18 cellular contexts compared by ENCODE assay signal in genomic region chr9:89304479-89305188, GRCh38. TPM values are rescaled to one million over a fixed set of nuclear protein-coding genes. Genes with fewer than 3 reads are reported as not detected.
DNase-seq lines count a peak whose midpoint lies in the region; ATAC-seq and TF ChIP-seq lines count a peak whose summit lies in the region.
"Had no signal": no experiment of that assay in that cellular context is flagged by ENCODE, and none has a peak within 500 bp of the region (broad histone marks: within the 10 kb centered on the region; RNA-seq: fewer than 3 reads in every experiment).

No MANE protein-coding gene starts in this region.

- peaks cover 18% of the 10 kb centered on the region for H3K4me1 Mint-ChIP-seq in nephron progenitor cell
- H3K4me1 Mint-ChIP-seq: natural killer cell had no signal

- H3K9me3 ChIP-seq in testis, result no peaks in the 10 kb centered on the region
- H3K9me3 ChIP-seq: transverse colon had no signal

- H3K27me3 ChIP-seq in testis, result no peaks in the 10 kb centered on the region
- H3K27me3 ChIP-seq: transverse colon had no signal

- H3K36me3 ChIP-seq in testis (ENCODE audit: low read depth, missing control alignments), result no peaks in the 10 kb centered on the region
- H3K36me3 ChIP-seq: transverse colon had no signal

- no peak for TF ChIP-seq POLR2A in testis (IDR thresholded peaks at IDR 0.05)

- H3K4me1 ChIP-seq in testis, result no peaks in the 10 kb centered on the region

- ATAC-seq in GM19438 (IDR thresholded peaks at IDR 0.05; ENCODE audit: low read depth, unreplicated experiment) (peak; percentile 71), HG02970 (IDR thresholded peaks at IDR 0.05; ENCODE audit: low FRiP score, unreplicated experiment) (no peak)
- ATAC-seq: activated T-cell treated with anti-CD3 and anti-CD28 coated beads, Interleukin-2, amount 50 U/mL, for 72 hours had no signal

- H3K27ac ChIP-seq in testis, result no peak overlapping the region
- H3K27ac ChIP-seq: GM23248, transverse colon had no signal

- in situ Hi-C loops in KBM-7 (cut with MboI; ENCODE audit: low pct_unique_long_range_greater_than_20kb, low sequenced_read_pairs), result no loop called here

- intact Hi-C loops in testis (cut with DNase I; ENCODE audit: low total_unique reads), result no loop called here

- H3K27me3 Mint-ChIP-seq in nephron progenitor cell (ENCODE audit: low read depth, poor library complexity), result no peaks in the 10 kb centered on the region

- H3K36me3 Mint-ChIP-seq in nephron progenitor cell (ENCODE audit: low read depth), result peaks cover 36% of the 10 kb centered on the region
- H3K36me3 Mint-ChIP-seq: natural killer cell had no signal

- no peak overlapping the region for H3K4me3 ChIP-seq in testis
- H3K4me3 ChIP-seq: GM23248, transverse colon had no signal

- WGBS in testis, 2 donors, result 88% methylated on average over 7 of the region's 7 CpGs

- H3K9me3 Mint-ChIP-seq in nephron progenitor cell, result peaks cover 15% of the 10 kb centered on the region
- H3K9me3 Mint-ChIP-seq: activated T-cell treated with anti-CD3 and anti-CD28 coated beads, Interleukin-2, amount 50 U/mL, for 72 hours; CD14-positive monocyte; natural killer cell had no signal

- TF ChIP-seq CTCF in nephron progenitor cell (IDR thresholded peaks at IDR 0.05) (no peak), testis (IDR thresholded peaks at IDR 0.05) (no peak)

- H3K4me3 Mint-ChIP-seq in nephron progenitor cell, result no peak overlapping the region
- H3K4me3 Mint-ChIP-seq: activated T-cell treated with anti-CD3 and anti-CD28 coated beads, Interleukin-2, amount 50 U/mL, for 72 hours; CD14-positive monocyte; natural killer cell had no signal

- H3K27ac Mint-ChIP-seq in nephron progenitor cell, result no peak overlapping the region
- H3K27ac Mint-ChIP-seq: CD14-positive monocyte, natural killer cell had no signal

- DNase-seq in KBM-7 (peak; percentile 44), SKM-1 (lab: John Stamatoyannopoulos, UW; ENCODE audit: unreplicated experiment) (peak; percentile 70), renal cortical epithelial cell (ENCODE audit: low read depth) (peak; percentile 49), nephron progenitor cell (no peak), testis (no peak)
- DNase-seq: activated T-cell treated with anti-CD3 and anti-CD28 coated beads, Interleukin-2, amount 50 U/mL, for 72 hours; aorta; cortex of kidney; GM23248; head of caudate nucleus; natural killer cell; NCI-H2029; NCI-H526; stimulated activated CD4-positive, alpha-beta T cell treated with anti-CD3 and anti-CD28 coated beads, Interleukin-4, amount 100 ng/mL, for 1 hour; transverse colon had no signal

RNA-seq across cellular contexts. Expression of gene CKS2, which starts 6.4 kb away (rescaled TPM):
- total RNA-seq in renal cortical epithelial cell (69.7 and 208 TPM in 2 replicates), testis (100 to 1,000 TPM; 200 to 222 TPM)
- polyA plus RNA-seq in testis (ENCODE audit: insufficient read depth, low read depth, low replicate concordance), result 415 TPM

RNA-seq across cellular contexts. Expression of gene SECISBP2, which starts 13.7 kb away (rescaled TPM):
- total RNA-seq in renal cortical epithelial cell, result 23.8 and 41.0 TPM in 2 replicates
- 100 to 1,000 TPM; 127 to 176 TPM for total RNA-seq in testis
- polyA plus RNA-seq in testis (ENCODE audit: insufficient read depth, low read depth, low replicate concordance), result 145 TPM

Comparison
In these comparisons a context has a peak if more than half of its experiments do, and no peak if none do; other contexts are left out.
1. DNase-seq: peak in KBM-7 (single experiment), SKM-1 (single experiment) and renal cortical epithelial cell (single experiment); none in nephron progenitor cell (single experiment) and testis (single experiment).